26 cellular contexts compared by ENCODE assay signal in genomic region chr1:55010194-55010886, GRCh38. TPM values are rescaled to one million over a fixed set of nuclear protein-coding genes. Genes with fewer than 3 reads are reported as not detected.
"Had no signal": no experiment of that assay in that cellular context is flagged by ENCODE, and none has a peak within 500 bp of the region (broad histone marks: within the 10 kb centered on the region; RNA-seq: fewer than 3 reads in every experiment).

No MANE protein-coding gene starts in this region.

- H3K4me3 ChIP-seq: esophagus squamous epithelium, gastroesophageal sphincter, hepatocyte, suprapubic skin, thyroid gland, upper lobe of left lung, uterus had no signal

- H3K27me3 ChIP-seq: hepatocyte, thyroid gland, upper lobe of left lung, uterus had no signal

- H3K9me3 Mint-ChIP-seq: dendritic cell treated with granulocyte-macrophage colony-stimulating factor and Interleukin-4, amounts not matched to agents 40 ng/mL and 50 ng/mL, for 4 days; naive thymus-derived CD4-positive, alpha-beta T cell had no signal

- H3K27ac Mint-ChIP-seq: dendritic cell treated with granulocyte-macrophage colony-stimulating factor and Interleukin-4, amounts not matched to agents 40 ng/mL and 50 ng/mL, for 4 days; nephron progenitor cell had no signal

- H3K36me3 ChIP-seq: esophagus squamous epithelium, gastroesophageal sphincter, neutrophil, suprapubic skin, thyroid gland, upper lobe of left lung, uterus had no signal

- H3K4me1 ChIP-seq: esophagus squamous epithelium, gastroesophageal sphincter, suprapubic skin, thyroid gland, upper lobe of left lung, uterus had no signal

- H3K4me1 Mint-ChIP-seq: naive thymus-derived CD4-positive, alpha-beta T cell; nephron progenitor cell had no signal

- H3K4me3 Mint-ChIP-seq: dendritic cell treated with granulocyte-macrophage colony-stimulating factor and Interleukin-4, amounts not matched to agents 40 ng/mL and 50 ng/mL, for 4 days; naive thymus-derived CD4-positive, alpha-beta T cell; nephron progenitor cell had no signal

- H3K9me3 ChIP-seq: esophagus squamous epithelium, gastroesophageal sphincter, neutrophil, suprapubic skin, thyroid gland, upper lobe of left lung, uterus had no signal

- ATAC-seq: gastroesophageal sphincter, sciatic nerve had no signal

- DNase-seq: esophagus squamous epithelium; foreskin fibroblast; head of caudate nucleus; mammary epithelial cell; naive thymus-derived CD4-positive, alpha-beta T cell; nephron progenitor cell; stimulated activated CD4-positive, alpha-beta T cell treated with anti-CD3 and anti-CD28 coated beads, Interleukin-2, amount 100 ng/mL, for 24 hours; stimulated activated CD4-positive, alpha-beta T cell treated with anti-CD3 and anti-CD28 coated beads, Interleukin-4, amount 100 ng/mL, for 4 hours; stimulated activated naive CD4-positive, alpha-beta T cell; thyroid gland; upper lobe of left lung; uterus had no signal

- H3K36me3 Mint-ChIP-seq: naive thymus-derived CD4-positive, alpha-beta T cell had no signal

RNA-seq across cellular contexts. Expression of gene BSND, which starts 11.6 kb away (rescaled TPM):
- total RNA-seq: epithelial cell of proximal tubule, esophagus squamous epithelium, gastroesophageal sphincter, kidney epithelial cell, lower leg skin, mammary epithelial cell, mesenteric fat pad, mononuclear cell, osteoblast, pulmonary artery endothelial cell, sciatic nerve, skeletal muscle tissue, suprapubic skin, thyroid gland, uterus had no signal

RNA-seq across cellular contexts. Expression of gene PCSK9, which starts 29.0 kb away (rescaled TPM):
- total RNA-seq: mononuclear cell; naive thymus-derived CD4-positive, alpha-beta T cell; thyroid gland had no signal

RNA-seq across cellular contexts. Expression of gene TMEM61, which starts 29.9 kb away (rescaled TPM):
- total RNA-seq: epithelial cell of proximal tubule; mesenteric fat pad; mononuclear cell; naive thymus-derived CD4-positive, alpha-beta T cell; osteoblast; pulmonary artery endothelial cell; sciatic nerve; skeletal muscle tissue had no signal
